Comparison of ENCODE assay signal across 24 cellular contexts in the genomic region with DNA sequence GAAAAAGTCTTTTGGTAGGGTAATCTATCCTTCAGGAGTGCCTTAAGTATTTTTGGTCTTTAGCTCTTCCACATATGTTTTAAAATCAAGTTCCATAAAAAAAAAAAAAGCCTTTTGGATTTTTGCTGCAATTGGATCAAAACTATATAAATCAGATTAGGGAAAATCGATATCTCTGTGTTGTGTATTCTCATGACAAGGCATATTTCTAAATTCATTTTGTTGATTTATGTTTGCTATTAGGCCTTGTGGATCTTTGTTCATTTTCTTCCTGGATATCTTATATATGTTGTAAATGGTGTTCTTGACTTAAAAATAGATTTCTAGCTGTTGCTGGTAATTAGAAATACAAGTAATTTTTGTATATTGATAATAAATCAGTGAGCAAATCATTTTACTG. TPM values are rescaled to one million over a fixed set of nuclear protein-coding genes. Genes with fewer than 3 reads are reported as not detected.
DNase-seq lines count a peak whose midpoint lies in the region; ATAC-seq lines count a peak whose summit lies in the region.
"Had no signal": no experiment of that assay in that cellular context is flagged by ENCODE, and none has a peak within 500 bp of the region (broad histone marks: within the 10 kb centered on the region; RNA-seq: fewer than 3 reads in every experiment).

No MANE protein-coding gene starts in this region.

- CTCF ChIA-PET in T-cell (lab: Charles Lee), result interaction anchor here in 1 of 2 donors (0.5 to 1.7 kb wide), 4 partner anchors 9 to 33 kb away, joined by 4 to 10 read pairs (median 9); a partner anchor contains a TSS

- no peak for DNase-seq in stimulated activated naive CD8-positive, alpha-beta T cell treated with anti-CD3 and anti-CD28 coated beads, Interleukin-15, Interleukin-2, amounts not matched to agents 100 U/mL and 50 U/mL, for 24 hours
- no peak for DNase-seq in T-cell
- DNase-seq in effector memory CD4-positive, alpha-beta T cell, result no peak
- no peak for DNase-seq in inferior parietal cortex (ENCODE audit: extremely low spot score)
- DNase-seq in NCI-H1105 (lab: John Stamatoyannopoulos, UW), result no peak
- DNase-seq: activated CD4-positive, CD25-positive, alpha-beta regulatory T cell; brain microvascular endothelial cell; Calu3; HFFc6; Kasumi-1; NCI-H187 treated with DMSO at 0.1 percent for 48 hours; stimulated activated CD4-positive, alpha-beta T cell treated with anti-CD3 and anti-CD28 coated beads, Interleukin-1b, Interleukin-23, amount 100 ng/mL, for 48 hours had no signal

- peaks cover 6% of the 10 kb centered on the region for H3K9me3 Mint-ChIP-seq in stimulated activated naive CD8-positive, alpha-beta T cell treated with anti-CD3 and anti-CD28 coated beads, Interleukin-15, Interleukin-2, amounts not matched to agents 100 ng/mL and 50 ng/mL, for 24 hours
- H3K9me3 Mint-ChIP-seq in T-cell, result peaks cover 0 to 8% (median 0%) of the 10 kb centered on the region in 3 donors
- H3K9me3 Mint-ChIP-seq: HFFc6; stimulated activated memory B cell treated with anti-CD40 and anti-IgM and Interleukin-4, amounts not matched to agents 10 μg/mL and 1 μg/mL and 100 μg/mL, for 72 hours had no signal

- peaks cover under 1% of the 10 kb centered on the region for H3K36me3 ChIP-seq in effector memory CD4-positive, alpha-beta T cell (ENCODE audit: control insufficient read depth, insufficient read depth, low read length)
- peaks cover 3% of the 10 kb centered on the region for H3K36me3 ChIP-seq in thymus (ENCODE audit: control insufficient read depth, insufficient read depth)
- H3K36me3 ChIP-seq: brain microvascular endothelial cell, neutrophil, prostate gland had no signal

- H3K4me3 ChIP-seq in effector memory CD4-positive, alpha-beta T cell (ENCODE audit: insufficient read depth, low read depth, low read length, poor library complexity, severe bottlenecking), result no peak overlapping the region
- H3K4me3 ChIP-seq in thymus (ENCODE audit: low read length), result no peak overlapping the region
- H3K4me3 ChIP-seq: esophagus muscularis mucosa, gastroesophageal sphincter, lung, prostate gland, tibial nerve had no signal

- H3K9me3 ChIP-seq in effector memory CD4-positive, alpha-beta T cell (ENCODE audit: control insufficient read depth, low read length), result no peaks in the 10 kb centered on the region
- no peaks in the 10 kb centered on the region for H3K9me3 ChIP-seq in thymus (ENCODE audit: control insufficient read depth)
- H3K9me3 ChIP-seq: esophagus muscularis mucosa, gastroesophageal sphincter, neutrophil, prostate gland, tibial nerve had no signal

- peaks cover 61% of the 10 kb centered on the region for H3K36me3 Mint-ChIP-seq in stimulated activated naive CD8-positive, alpha-beta T cell treated with anti-CD3 and anti-CD28 coated beads, Interleukin-15, Interleukin-2, amounts not matched to agents 100 ng/mL and 50 ng/mL, for 24 hours (ENCODE audit: low read depth)
- H3K36me3 Mint-ChIP-seq in T-cell, result peaks cover 15% of the 10 kb centered on the region

- H3K27me3 ChIP-seq in effector memory CD4-positive, alpha-beta T cell (replicated peaks; ENCODE audit: control insufficient read depth, insufficient read depth, low read length, poor library complexity, severe bottlenecking), result no peaks in the 10 kb centered on the region
- no peaks in the 10 kb centered on the region for H3K27me3 ChIP-seq in thymus (ENCODE audit: control insufficient read depth, insufficient read depth)
- H3K27me3 ChIP-seq: brain microvascular endothelial cell, esophagus muscularis mucosa, gastroesophageal sphincter, neutrophil, tibial nerve had no signal

- POLR2A ChIA-PET in T-cell (lab: Charles Lee), result interaction anchor here (0.6 to 1.3 kb wide), 9 partner anchors 8 to 63 kb away, joined by 3 to 10 read pairs (median 4); a partner anchor contains a TSS

- no peak for ATAC-seq in stimulated activated naive CD8-positive, alpha-beta T cell treated with anti-CD3 and anti-CD28 coated beads, Interleukin-15, Interleukin-2, amounts not matched to agents 100 U/mL and 50 U/mL, for 24 hours
- ATAC-seq in T-cell (replicated peaks in 1 of 4) (no peak), HG03432 (IDR thresholded peaks at IDR 0.05; ENCODE audit: unreplicated experiment) (no peak)
- ATAC-seq: gastroesophageal sphincter; SK-N-SH treated with all-trans-retinoic acid at 6 μM for 48 hours; stimulated activated memory B cell treated with anti-CD40 and anti-IgM and Interleukin-4, amounts not matched to agents 10 μg/mL and 1 μg/mL and 100 μg/mL, for 72 hours had no signal

- H3K4me1 Mint-ChIP-seq in stimulated activated naive CD8-positive, alpha-beta T cell treated with anti-CD3 and anti-CD28 coated beads, Interleukin-15, Interleukin-2, amounts not matched to agents 100 ng/mL and 50 ng/mL, for 24 hours (ENCODE audit: low read depth), result peaks cover 83% of the 10 kb centered on the region
- peaks cover 80 to 86% (median 83%) of the 10 kb centered on the region in 3 donors for H3K4me1 Mint-ChIP-seq in T-cell

- H3K4me3 Mint-ChIP-seq in stimulated activated naive CD8-positive, alpha-beta T cell treated with anti-CD3 and anti-CD28 coated beads, Interleukin-15, Interleukin-2, amounts not matched to agents 100 ng/mL and 50 ng/mL, for 24 hours, result peak overlapping the region; percentile 80
- peak overlapping the region; percentile 67 to 81 (median 68) for H3K4me3 Mint-ChIP-seq in T-cell
- H3K4me3 Mint-ChIP-seq: HFFc6; stimulated activated memory B cell treated with anti-CD40 and anti-IgM and Interleukin-4, amounts not matched to agents 10 μg/mL and 1 μg/mL and 100 μg/mL, for 72 hours had no signal

- peaks cover 4% of the 10 kb centered on the region for H3K4me1 ChIP-seq in effector memory CD4-positive, alpha-beta T cell (ENCODE audit: control insufficient read depth, insufficient read depth, low read length, poor library complexity, severe bottlenecking)
- no peaks in the 10 kb centered on the region for H3K4me1 ChIP-seq in thymus (ENCODE audit: control insufficient read depth, insufficient read depth, low read length)
- H3K4me1 ChIP-seq: prostate gland had no signal

- no peaks in the 10 kb centered on the region for H3K27me3 Mint-ChIP-seq in stimulated activated naive CD8-positive, alpha-beta T cell treated with anti-CD3 and anti-CD28 coated beads, Interleukin-15, Interleukin-2, amounts not matched to agents 100 ng/mL and 50 ng/mL, for 24 hours
- no peaks in the 10 kb centered on the region for H3K27me3 Mint-ChIP-seq in T-cell
- H3K27me3 Mint-ChIP-seq: stimulated activated memory B cell treated with anti-CD40 and anti-IgM and Interleukin-4, amounts not matched to agents 10 μg/mL and 1 μg/mL and 100 μg/mL, for 72 hours had no signal

- WGBS in thymus, result 95% methylated on average over 1 of the region's 1 CpG

- H3K27ac Mint-ChIP-seq in stimulated activated naive CD8-positive, alpha-beta T cell treated with anti-CD3 and anti-CD28 coated beads, Interleukin-15, Interleukin-2, amounts not matched to agents 100 ng/mL and 50 ng/mL, for 24 hours, result peak overlapping the region; percentile 92
- peak overlapping the region; percentile 91 to 96 for H3K27ac Mint-ChIP-seq in T-cell
- H3K27ac Mint-ChIP-seq: stimulated activated memory B cell treated with anti-CD40 and anti-IgM and Interleukin-4, amounts not matched to agents 10 μg/mL and 1 μg/mL and 100 μg/mL, for 72 hours had no signal

- H3K27ac ChIP-seq in effector memory CD4-positive, alpha-beta T cell (ENCODE audit: insufficient read depth, low read length, poor library complexity, severe bottlenecking), result peak overlapping the region; percentile 37
- peak overlapping the region; percentile 65 for H3K27ac ChIP-seq in thymus (ENCODE audit: low read depth)
- H3K27ac ChIP-seq: brain microvascular endothelial cell, esophagus muscularis mucosa, gastroesophageal sphincter, neutrophil, prostate gland, RWPE1, tibial nerve had no signal

RNA-seq across cellular contexts. Expression of a gene that starts 8.8 kb away (rescaled TPM):
- total RNA-seq in T-cell, result 10 to 100 TPM; 14.9 to 34.5 (median 16.5) TPM
- polyA plus RNA-seq in thymus, result 34.1 TPM
